Comparison of ENCODE assay signal across 9 cellular contexts in genomic region chr12:89051065-89051677, GRCh38.
DNase-seq lines count a peak whose midpoint lies in the region; ATAC-seq and TF ChIP-seq lines count a peak whose summit lies in the region.
"Had no signal": no experiment of that assay in that cellular context is flagged by ENCODE, and none has a peak within 500 bp of the region (broad histone marks: within the 10 kb centered on the region; RNA-seq: fewer than 3 reads in every experiment).

No MANE protein-coding gene starts in this region.

- peak; percentile 94 for TF ChIP-seq CTCF in lower lobe of right lung (IDR thresholded peaks at IDR 0.05)

- H3K36me3 ChIP-seq in lower lobe of right lung: no peaks in the 10 kb centered on the region

- H3K4me1 Mint-ChIP-seq in activated CD4-positive, alpha-beta T cell treated with anti-CD3 and anti-CD28 coated beads for 36 hours: peaks cover 19% of the 10 kb centered on the region

- H3K27ac ChIP-seq in lower lobe of right lung: no peak overlapping the region
- H3K27ac ChIP-seq: epithelial cell of prostate had no signal

- peaks cover 15% of the 10 kb centered on the region for H3K36me3 Mint-ChIP-seq in activated CD4-positive, alpha-beta T cell treated with anti-CD3 and anti-CD28 coated beads for 36 hours (ENCODE audit: low read depth)

- CTCF ChIA-PET in activated CD4-positive, alpha-beta T cell treated with anti-CD3 and anti-CD28 coated beads for 36 hours (lab: Charles Lee): interaction anchor here (0.6 to 2.1 kb wide), 14 partner anchors 9 to 477 kb away, joined by 3 to 11 read pairs (median 4); partner anchors contain the start of gene DUSP6

- POLR2A ChIA-PET in activated CD4-positive, alpha-beta T cell treated with anti-CD3 and anti-CD28 coated beads for 36 hours (lab: Charles Lee): no interaction called here

- intact Hi-C loops in activated CD4-positive, alpha-beta T cell treated with anti-CD3 and anti-CD28 coated beads for 36 hours (cut with DNase I, micrococcal nuclease): loop anchor here (1.0 to 2.0 kb wide), 6 partner anchors 32 to 478 kb away; partner anchors contain the start of genes DUSP6 (in 1 of the 2) and POC1B (in 1 of the 2)
- intact Hi-C loops in lower lobe of right lung (cut with DNase I): no loop called here

- H3K27ac Mint-ChIP-seq in activated CD4-positive, alpha-beta T cell treated with anti-CD3 and anti-CD28 coated beads for 36 hours: peak overlapping the region; percentile 62

- H3K9me3 ChIP-seq in lower lobe of right lung: no peaks in the 10 kb centered on the region

- no peaks in the 10 kb centered on the region for H3K4me1 ChIP-seq in lower lobe of right lung

- ATAC-seq in activated CD4-positive, alpha-beta T cell treated with anti-CD3 and anti-CD28 coated beads for 36 hours: peak; percentile 74
- peak; percentile 79 for ATAC-seq in GM21526 (IDR thresholded peaks at IDR 0.05; ENCODE audit: low FRiP score, unreplicated experiment)
- peak; percentile 80 to 86 for ATAC-seq in lower lobe of right lung

- DNase-seq in activated CD4-positive, alpha-beta T cell treated with anti-CD3 and anti-CD28 coated beads for 36 hours: peak; percentile 22
- no peak for DNase-seq in activated CD4-positive, alpha-beta T cell treated with anti-CD3 and anti-CD28 coated beads for 1 hour
- DNase-seq in KG1 (lab: John Stamatoyannopoulos, UW): peak; percentile 41
- DNase-seq in OCI-M1 (lab: John Stamatoyannopoulos, UW): peak; percentile 80
- DNase-seq in dermis blood vessel endothelial cell: peak; percentile 90
- DNase-seq in lower lobe of right lung: no peak
- no peak for DNase-seq in activated effector memory CD4-positive, alpha-beta T cell treated with anti-CD3 and anti-CD28 coated beads, Interleukin-2, amount 50 U/mL, for 16 hours

- H3K4me3 Mint-ChIP-seq in activated CD4-positive, alpha-beta T cell treated with anti-CD3 and anti-CD28 coated beads for 36 hours: no peak overlapping the region

- no peaks in the 10 kb centered on the region for H3K27me3 Mint-ChIP-seq in activated CD4-positive, alpha-beta T cell treated with anti-CD3 and anti-CD28 coated beads for 36 hours

- peaks cover 6% of the 10 kb centered on the region for H3K9me3 Mint-ChIP-seq in activated CD4-positive, alpha-beta T cell treated with anti-CD3 and anti-CD28 coated beads for 36 hours (ENCODE audit: low read depth)

- no peak overlapping the region for H3K4me3 ChIP-seq in lower lobe of right lung

- H3K27me3 ChIP-seq in lower lobe of right lung (ENCODE audit: low read depth): no peaks in the 10 kb centered on the region

Comparison
In these comparisons a context has a peak if more than half of its experiments do, and no peak if none do; other contexts are left out.
1. DNase-seq: peak in activated CD4-positive, alpha-beta T cell treated with anti-CD3 and anti-CD28 coated beads for 36 hours (single experiment), KG1 (single experiment), OCI-M1 (single experiment) and dermis blood vessel endothelial cell (single experiment); none in activated CD4-positive, alpha-beta T cell treated with anti-CD3 and anti-CD28 coated beads for 1 hour (single experiment), lower lobe of right lung (single experiment) and activated effector memory CD4-positive, alpha-beta T cell treated with anti-CD3 and anti-CD28 coated beads, Interleukin-2, amount 50 U/mL, for 16 hours (single experiment).
2. Peak in every context shown above with its lines, with median percentiles within 50 percentile points of each other: ATAC-seq.